Comparison of ENCODE assay signal across 1 cellular context in the genomic region with DNA sequence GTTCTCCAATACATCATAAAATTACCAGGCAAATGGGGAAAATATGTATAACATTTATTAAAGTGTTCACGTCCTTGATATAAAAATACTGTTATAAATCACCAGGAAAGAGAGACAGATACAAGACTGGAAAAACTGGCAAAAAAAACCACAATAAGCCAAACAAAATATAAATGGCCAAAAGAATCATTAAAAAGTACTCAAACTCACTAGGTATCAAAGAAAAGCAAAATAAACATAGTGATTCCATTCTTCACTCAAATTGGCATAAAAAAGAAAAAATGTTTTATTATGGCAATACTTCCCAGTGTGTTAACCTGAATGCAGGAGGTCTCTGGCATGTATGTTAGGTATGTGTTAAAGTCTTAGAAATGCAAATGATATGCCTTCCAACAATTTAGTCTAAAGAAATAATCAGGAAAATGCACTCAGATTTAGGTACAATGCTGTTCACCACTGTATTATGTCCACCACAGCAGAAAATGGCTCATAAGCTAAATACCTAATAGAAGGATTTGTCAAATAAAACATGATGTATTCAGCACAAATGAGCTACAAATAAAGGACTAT.
TF ChIP-seq lines count a peak whose summit lies in the region.

No MANE protein-coding gene starts in this region.

TF ChIP-seq in HepG2, 621 proteins besides CTCF, POLR2A, EP300 and RAD21:
- TF ChIP-seq NR2C2 (CRISPR knock-in tag; IDR thresholded peaks at IDR 0.05; ENCODE audit: borderline replicate concordance) (no peak), MAFF (IDR thresholded peaks at IDR 0.05; ENCODE audit: low read depth, low read length) (0 out of 2 replicates have a peak, but pooled peaks have one; percentile 21), MAFK (conservative IDR thresholded peaks at IDR 0.05 in 1 of 2, IDR thresholded peaks at IDR 0.05 in 1 of 2; ENCODE audit: low read length in 2 of 2) (peak; percentile 34 to 37; a peak in 2 of 4 replicates), RELA (CRISPR knock-in tag; IDR thresholded peaks at IDR 0.05) (no peak), ZNF605 (CRISPR knock-in tag; IDR thresholded peaks at IDR 0.05) (no peak)
TF ChIP-seq in HepG2: peak in this region for 2.
